14 cellular contexts compared by ENCODE assay signal in genomic region chr2:19648583-19648982, GRCh38.
A peak's percentile ranks its signal among the peaks of the same experiment; 100 is the strongest.
DNase-seq lines count a peak whose midpoint lies in the region; ATAC-seq, FAIRE-seq and TF ChIP-seq lines count a peak whose summit lies in the region.
"Had no signal": no experiment of that assay in that cellular context is flagged by ENCODE, and none has a peak within 500 bp of the region (broad histone marks: within the 10 kb centered on the region; RNA-seq: fewer than 3 reads in every experiment).

No MANE protein-coding gene starts in this region.

- H3K4me1 Mint-ChIP-seq in T-cell = no peaks in the 10 kb centered on the region
- H3K4me1 Mint-ChIP-seq: CD4-positive, CD25-positive, alpha-beta regulatory T cell had no signal

- H3K9me1 ChIP-seq in IMR-90 (ENCODE audit: insufficient read depth, low read length) (peaks cover 8% of the 10 kb centered on the region), keratinocyte (ENCODE audit: control insufficient read depth, extremely low read depth, insufficient read depth, low read length) (no peaks in the 10 kb centered on the region)

- POLR2A ChIA-PET in IMR-90 (lab: Charles Lee; ENCODE audit: unreplicated experiment) = no interaction called here
- POLR2A ChIA-PET in T-cell (lab: Charles Lee) = no interaction called here

- no peaks in the 10 kb centered on the region for H3K36me3 ChIP-seq in IMR-90 (ENCODE audit: control insufficient read depth, insufficient read depth, low read length)
- no peaks in the 10 kb centered on the region for H3K36me3 ChIP-seq in keratinocyte (ENCODE audit: control insufficient read depth in 2 of 2, extremely low read depth in 1 of 2, insufficient read depth in 2 of 2, low read length in 2 of 2)
- H3K36me3 ChIP-seq in SJCRH30 = no peaks in the 10 kb centered on the region
- H3K36me3 ChIP-seq: SJSA1 had no signal

- no peaks in the 10 kb centered on the region for H3K9me3 Mint-ChIP-seq in T-cell

- H3K36me3 Mint-ChIP-seq in T-cell = no peaks in the 10 kb centered on the region
- H3K36me3 Mint-ChIP-seq: CD4-positive, CD25-positive, alpha-beta regulatory T cell had no signal

- no peak overlapping the region for H2BK120ac ChIP-seq in IMR-90 (ENCODE audit: low read depth, low read length)

- peaks cover 6 to 17% of the 10 kb centered on the region in 2 donors for H3K27me3 Mint-ChIP-seq in T-cell
- H3K27me3 Mint-ChIP-seq: CD4-positive, CD25-positive, alpha-beta regulatory T cell had no signal

- H3K27ac Mint-ChIP-seq in T-cell = no peak overlapping the region
- H3K27ac Mint-ChIP-seq: CD4-positive, CD25-positive, alpha-beta regulatory T cell had no signal

- in situ Hi-C loops in IMR-90 (cut with MboI; ENCODE audit: low sequenced_read_pairs) = no loop called here

- no peaks in the 10 kb centered on the region for H3K79me2 ChIP-seq in keratinocyte (ENCODE audit: control insufficient read depth, insufficient read depth, low read length)

- no TSS peak for BruUV-seq in IMR-90 (replicated peaks; lab: Mats Ljungman, UMichigan)

- no peak overlapping the region for H3K23ac ChIP-seq in IMR-90 (ENCODE audit: low read depth, low read length)

- H2BK15ac ChIP-seq in IMR-90 (ENCODE audit: low read depth, low read length) = no peak overlapping the region

- H4K20me1 ChIP-seq in IMR-90 (ENCODE audit: insufficient read depth, low read length) = no peaks in the 10 kb centered on the region
- no peaks in the 10 kb centered on the region for H4K20me1 ChIP-seq in keratinocyte (ENCODE audit: control insufficient read depth, extremely low read depth, insufficient read depth, low read length)

- no peak overlapping the region for H3K27ac ChIP-seq in IMR-90 (ENCODE audit: insufficient read depth, low read length)
- peak overlapping the region; percentile 79 for H3K27ac ChIP-seq in keratinocyte (ENCODE audit: control insufficient read depth, insufficient read depth, low read length)
- no peak overlapping the region for H3K27ac ChIP-seq in SJCRH30
- H3K27ac ChIP-seq: SJSA1 had no signal

- no peak overlapping the region for H4K91ac ChIP-seq in IMR-90 (ENCODE audit: insufficient read depth, low read depth, low read length)

- no peak overlapping the region for H4K5ac ChIP-seq in IMR-90 (ENCODE audit: low read depth, low read length)

- ATAC-seq in IMR-90 (ENCODE audit: low read depth) (peak; percentile 71), T-cell (replicated peaks in 1 of 4) (no peak)

- H3K4me2 ChIP-seq in IMR-90 (ENCODE audit: low read depth, low read length) (no peak overlapping the region), keratinocyte (ENCODE audit: control insufficient read depth, extremely low read depth, insufficient read depth, low read depth, low read length) (peak overlapping the region; percentile 43)

- H3K4me3 ChIP-seq in IMR-90 (ENCODE audit: insufficient read depth, low read depth, low read length) (no peak overlapping the region), keratinocyte (ENCODE audit: control insufficient read depth in 2 of 3, extremely low read depth in 1 of 3, insufficient read depth in 2 of 3, low read depth in 1 of 3, low read length in 3 of 3) (no peak overlapping the region), SJCRH30 (no peak overlapping the region)
- H3K4me3 ChIP-seq: SJSA1 had no signal

- no peak overlapping the region for H4K8ac ChIP-seq in IMR-90 (ENCODE audit: low read depth in 2 of 2, low read length in 2 of 2)

- H2AFZ ChIP-seq in IMR-90 (replicated peaks; ENCODE audit: low read length, poor library complexity) (no peak overlapping the region), keratinocyte (ENCODE audit: control insufficient read depth, low read length) (no peak overlapping the region)

- no peak overlapping the region for H3K14ac ChIP-seq in IMR-90 (replicated peaks; ENCODE audit: low read depth, low read length)

- no peak overlapping the region for H3K4me3 Mint-ChIP-seq in T-cell
- H3K4me3 Mint-ChIP-seq: CD4-positive, CD25-positive, alpha-beta regulatory T cell had no signal

- intact Hi-C loops in IMR-90 (cut with micrococcal nuclease) = no loop called here

- H2AK5ac ChIP-seq in IMR-90 (ENCODE audit: low read depth, low read length) = no peak overlapping the region

- CTCF ChIA-PET in IMR-90 (lab: Yijun Ruan, JAX) = interaction anchor here (1.2 kb wide), 1 partner anchor 17 kb away, joined by 3 read pairs; no protein-coding TSS in a partner anchor
- CTCF ChIA-PET in T-cell (lab: Charles Lee) = no interaction called here

- dilution Hi-C loops in IMR-90 (cut with HindIII; ENCODE audit: low sequenced_read_pairs, unreplicated experiment) (no loop called here), keratinocyte (cut with MboI; ENCODE audit: extremely low pct_ligation_motif_present, low sequenced_read_pairs) (no loop called here)

- no CpG with 5 or more reads among the region's 1 CpG for WGBS in IMR-90 (ENCODE audit: extremely low coverage in 2 of 2, insufficient read length in 1 of 2), 2 experiments

- H3K9me3 ChIP-seq in IMR-90 (ENCODE audit: control insufficient read depth, insufficient read depth, low read length) = peaks cover 2% of the 10 kb centered on the region; the same call in 1 of the 2 replicates
- no peaks in the 10 kb centered on the region for H3K9me3 ChIP-seq in keratinocyte (ENCODE audit: control insufficient read depth, low read depth, low read length)
- no peaks in the 10 kb centered on the region for H3K9me3 ChIP-seq in SJCRH30 (replicated peaks)
- H3K9me3 ChIP-seq: SJSA1 had no signal

- no peaks in the 10 kb centered on the region for H3K79me1 ChIP-seq in IMR-90 (ENCODE audit: low read depth in 1 of 2, low read length in 2 of 2)

- no peak overlapping the region for H3K56ac ChIP-seq in IMR-90 (ENCODE audit: extremely low read depth, insufficient read depth, low read length)

- TF ChIP-seq RAD21 in IMR-90 (IDR thresholded peaks at IDR 0.05; ENCODE audit: low read length) = no peak

- no peak overlapping the region for H3K4ac ChIP-seq in IMR-90 (ENCODE audit: low read depth, low read length)

- peak; percentile 39 for DNase-seq in AG08396 (ENCODE audit: low spot score)
- DNase-seq in IMR-90 = peak; percentile 90
- DNase-seq in dedifferentiated amniotic fluid mesenchymal stem cell (ENCODE audit: extremely low spot score) = peak; percentile 32
- no peak for DNase-seq in keratinocyte (ENCODE audit: low read depth, low spot score)
- no peak for DNase-seq in SJCRH30
- no peak for DNase-seq in amygdala (lab: John Stamatoyannopoulos, UW)
- no peak for DNase-seq in SKM-1 treated with dmso at 0.1 percent for 144 hours (lab: John Stamatoyannopoulos, UW; ENCODE audit: unreplicated experiment)
- DNase-seq in T-cell = no peak
- DNase-seq: activated CD4-positive, CD25-positive, alpha-beta regulatory T cell treated with anti-CD3 and anti-CD28 coated beads, Interleukin-2, amount 50 U/mL, for 72 hours; CD4-positive, CD25-positive, alpha-beta regulatory T cell; glutamatergic neuron; NCI-H524 treated with DMSO at 0.1 percent for 48 hours; stimulated activated naive CD4-positive, alpha-beta T cell treated with Interleukin-2 at 50 U/mL for 16 hours had no signal

- FAIRE-seq in keratinocyte (lab: Jason Lieb, UNC) = peak; percentile 87

- TF ChIP-seq POLR2A in IMR-90 (IDR thresholded peaks at IDR 0.05; ENCODE audit: low read depth, low read length) = no peak

- no peak overlapping the region for H3K18ac ChIP-seq in IMR-90 (ENCODE audit: low read depth, low read length)

- TF ChIP-seq CTCF in IMR-90 (conservative IDR thresholded peaks at IDR 0.05; ENCODE audit: low read depth, low read length) = no peak
- TF ChIP-seq CTCF in keratinocyte (optimal IDR thresholded peaks at IDR 0.05 in 1 of 3, IDR thresholded peaks at IDR 0.05 in 1 of 3, conservative IDR thresholded peaks at IDR 0.05 in 1 of 3; ENCODE audit: extremely low read depth in 1 of 3, insufficient read depth in 2 of 3, low read length in 3 of 3) = no peak

- H2BK5ac ChIP-seq in IMR-90 (ENCODE audit: low read depth, low read length, poor library complexity, severe bottlenecking) = no peak overlapping the region

- H3K27me3 ChIP-seq in IMR-90 (ENCODE audit: control insufficient read depth, insufficient read depth, low read length) (peaks cover 9% of the 10 kb centered on the region), keratinocyte (ENCODE audit: control insufficient read depth, extremely low read depth, insufficient read depth, low read length) (no peaks in the 10 kb centered on the region), SJCRH30 (no peaks in the 10 kb centered on the region)
- H3K27me3 ChIP-seq: SJSA1 had no signal

- H2AK9ac ChIP-seq in IMR-90 (replicated peaks; ENCODE audit: low read depth, low read length, poor library complexity) = no peak overlapping the region

- no peak overlapping the region for H2BK20ac ChIP-seq in IMR-90 (ENCODE audit: low read depth, low read length)

- H3K9ac ChIP-seq in IMR-90 (ENCODE audit: low read depth, low read length) (no peak overlapping the region), keratinocyte (ENCODE audit: control insufficient read depth, extremely low read depth, insufficient read depth, low read length) (no peak overlapping the region)

- H3K4me1 ChIP-seq in IMR-90 (ENCODE audit: control insufficient read depth, insufficient read depth, low read length) (peaks cover 8% of the 10 kb centered on the region), keratinocyte (ENCODE audit: control insufficient read depth, extremely low read depth, insufficient read depth, low read length) (peaks cover 29% of the 10 kb centered on the region), SJCRH30 (no peaks in the 10 kb centered on the region; the same call in 1 of the 2 replicates)

TF ChIP-seq in IMR-90, 13 proteins besides CTCF, POLR2A, EP300 and RAD21:
- TF ChIP-seq MAZ (IDR thresholded peaks at IDR 0.05; ENCODE audit: borderline replicate concordance, low read depth, low read length) = no peak
- no peak for TF ChIP-seq ELK1 (IDR thresholded peaks at IDR 0.05; ENCODE audit: borderline replicate concordance, low read depth, low read length)
- TF ChIP-seq CEBPB (IDR thresholded peaks at IDR 0.05; ENCODE audit: low read depth, low read length) = peak; percentile 92
- TF ChIP-seq NFE2L2 (IDR thresholded peaks at IDR 0.05; ENCODE audit: low read depth, low read length) = no peak; the same call in 1 of the 2 replicates
- no peak for TF ChIP-seq RCOR1 (IDR thresholded peaks at IDR 0.05; ENCODE audit: insufficient replicate concordance, low read length)
- peak; percentile 70; the same call in 1 of the 2 replicates for TF ChIP-seq FOS (IDR thresholded peaks at IDR 0.05; ENCODE audit: low read depth, low read length)
- TF ChIP-seq RFX5 (IDR thresholded peaks at IDR 0.05; ENCODE audit: low read depth, low read length) = no peak
- no peak for TF ChIP-seq CHD1 (IDR thresholded peaks at IDR 0.05; ENCODE audit: low read depth, low read length)

Comparison
In these comparisons a context has a peak if more than half of its experiments do, and no peak if none do; other contexts are left out.
1. DNase-seq: peak in AG08396 (single experiment), IMR-90 (single experiment) and dedifferentiated amniotic fluid mesenchymal stem cell (single experiment); none in keratinocyte (single experiment), SJCRH30 (0 of 2), amygdala (0 of 56), SKM-1 treated with dmso at 0.1 percent for 144 hours (single experiment) and T-cell (0 of 34).